In the genomic region with DNA sequence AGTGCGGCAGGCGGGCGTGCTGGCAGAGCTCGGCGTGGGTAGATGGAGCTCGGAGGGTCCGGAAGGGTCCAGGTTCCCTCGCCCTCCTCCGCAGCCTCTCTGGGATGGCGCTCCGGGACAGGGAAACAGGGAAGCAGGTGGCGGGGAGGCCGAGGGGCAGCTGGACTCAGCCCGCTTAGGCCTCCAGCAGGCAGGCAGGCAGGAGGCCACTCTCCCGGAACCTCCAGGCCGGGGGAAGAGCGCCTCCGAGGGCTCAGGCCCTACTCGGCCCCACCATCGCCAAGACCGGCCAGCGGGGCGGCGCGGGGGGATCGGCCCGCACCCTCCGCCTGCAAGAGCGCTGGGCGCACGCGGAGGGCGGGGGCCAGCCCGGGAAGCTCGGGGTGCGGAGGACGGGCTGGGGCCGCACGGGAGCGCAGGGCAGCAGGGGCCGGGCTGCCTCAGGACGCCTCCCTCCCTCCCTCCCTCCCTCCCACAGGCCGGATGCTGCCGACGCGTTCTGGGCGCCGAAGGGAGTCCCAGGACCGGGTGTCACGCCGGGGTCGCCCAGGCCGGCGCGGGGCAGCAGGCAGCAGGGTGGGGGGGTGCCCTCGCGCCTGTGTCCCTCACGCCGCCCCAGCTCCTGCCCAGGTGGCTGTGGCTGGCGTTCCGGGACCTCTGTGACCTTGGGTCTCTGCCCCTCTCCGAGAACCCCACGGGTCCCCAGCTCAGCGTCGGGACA, we compare ENCODE assay signal across 8 cellular contexts. TPM values are rescaled to one million over a fixed set of nuclear protein-coding genes. Genes with fewer than 3 reads are reported as not detected.
DNase-seq lines count a peak whose midpoint lies in the region; ATAC-seq and TF ChIP-seq lines count a peak whose summit lies in the region.

No MANE protein-coding gene starts in this region.

- H3K4me1 Mint-ChIP-seq in endodermal cell = peaks cover 13% of the 10 kb centered on the region

- H3K9ac ChIP-seq in endodermal cell (ENCODE audit: extremely low read depth, low read length, poor library complexity, severe bottlenecking) (peak overlapping the region; percentile 18), mucosa of stomach (ENCODE audit: low read length) (peak overlapping the region; percentile 56)

- H3K27ac Mint-ChIP-seq in endodermal cell = peak overlapping the region; percentile 68

- no peaks in the 10 kb centered on the region for H3K9me3 Mint-ChIP-seq in endodermal cell

- peaks cover 6% of the 10 kb centered on the region for H3K36me3 Mint-ChIP-seq in endodermal cell (ENCODE audit: low read depth)

- no peaks in the 10 kb centered on the region for H3K9me3 ChIP-seq in endodermal cell (ENCODE audit: control insufficient read depth, low read length)
- no peaks in the 10 kb centered on the region for H3K9me3 ChIP-seq in mucosa of stomach (ENCODE audit: control insufficient read depth, low read length)
- H3K9me3 ChIP-seq in aorta (ENCODE audit: control insufficient read depth, low read length) = no peaks in the 10 kb centered on the region

- H3K4me3 ChIP-seq in AG09309 (ENCODE audit: control insufficient read depth, low read depth, low read length) = peak overlapping the region; percentile 71
- H3K4me3 ChIP-seq in endodermal cell (ENCODE audit: low read length) = peak overlapping the region; percentile 78
- peak overlapping the region; percentile 10 for H3K4me3 ChIP-seq in mucosa of stomach (ENCODE audit: low read length)
- H3K4me3 ChIP-seq in aorta (ENCODE audit: low read length in 2 of 2) = peak overlapping the region; percentile 98

- intact Hi-C loops in aorta (cut with DNase I) = loop anchor here in 1 of 2 donors (5.0 to 10.0 kb wide), 2 partner anchors 49 to 102 kb away; partner anchors contain the start of genes MRNIP and TBC1D9B

- H3K27me3 ChIP-seq in endodermal cell (ENCODE audit: control insufficient read depth, insufficient read depth, low read length, poor library complexity, severe bottlenecking) = no peaks in the 10 kb centered on the region
- H3K27me3 ChIP-seq in mucosa of stomach (ENCODE audit: control insufficient read depth, insufficient read depth, low read length) = no peaks in the 10 kb centered on the region
- H3K27me3 ChIP-seq in aorta (ENCODE audit: control insufficient read depth in 1 of 2, insufficient read depth in 2 of 2, low read length in 1 of 2) = no peaks in the 10 kb centered on the region

- H3K4me1 ChIP-seq in endodermal cell (ENCODE audit: control insufficient read depth, insufficient read depth, low read length) (peaks cover 2% of the 10 kb centered on the region), mucosa of stomach (ENCODE audit: control insufficient read depth, insufficient read depth, low read length) (peaks cover 44% of the 10 kb centered on the region), aorta (ENCODE audit: control insufficient read depth in 1 of 2, insufficient read depth in 2 of 2, low read length in 2 of 2) (peaks cover 0 to 2% of the 10 kb centered on the region in 2 donors)

- TF ChIP-seq CTCF in AG09309 (IDR thresholded peaks at IDR 0.05; ENCODE audit: control insufficient read depth, insufficient read depth, low read depth, low read length, missing control alignments) (no peak), endodermal cell (conservative IDR thresholded peaks at IDR 0.05) (no peak)

- WGBS in endodermal cell (ENCODE audit: insufficient coverage in 1 of 2, insufficient read length in 1 of 2), 2 experiments = 2 to 9% methylated on average over 14 to 65 of the region's 65 CpGs
- WGBS in aorta, 2 donors = 3 to 6% methylated on average over 45 to 65 of the region's 65 CpGs

- H3K36me3 ChIP-seq in endodermal cell (ENCODE audit: control insufficient read depth, insufficient read depth, low read length) (peaks cover 13% of the 10 kb centered on the region), mucosa of stomach (ENCODE audit: control insufficient read depth, insufficient read depth, low read length) (peaks cover 3% of the 10 kb centered on the region), aorta (ENCODE audit: control insufficient read depth in 1 of 2, insufficient read depth in 2 of 2, low read length in 1 of 2) (peaks cover 0 to 3% of the 10 kb centered on the region in 2 donors)

- H3K27me3 Mint-ChIP-seq in endodermal cell (ENCODE audit: insufficient read depth) = no peaks in the 10 kb centered on the region

- ATAC-seq in GM18511 (IDR thresholded peaks at IDR 0.05; ENCODE audit: unreplicated experiment) (peak; percentile 30), HG03097 (IDR thresholded peaks at IDR 0.05; ENCODE audit: low FRiP score, unreplicated experiment) (peak; percentile 26), SK-N-SH treated with all-trans-retinoic acid at 6 μM for 48 hours (peak; percentile 45), aorta (ENCODE audit: low FRiP score) (peak; percentile 45)

- DNase-seq in AG09309 (ENCODE audit: low read depth) (no peak), endodermal cell (peak; percentile 77), aorta (peak in 1 of 2 donors; percentile 73), NCI-H2196 (lab: John Stamatoyannopoulos, UW; ENCODE audit: unreplicated experiment) (no peak)

- H3K27ac ChIP-seq in endodermal cell (ENCODE audit: low read depth, low read length) (no peak overlapping the region), aorta (ENCODE audit: low read depth in 1 of 2, low read length in 2 of 2) (peak overlapping the region in 1 of 2 donors; percentile 58)

- peak overlapping the region; percentile 73 for H3K4me3 Mint-ChIP-seq in endodermal cell

TF ChIP-seq in SK-N-SH treated with all-trans-retinoic acid at 6 μM for 48 hours, 23 proteins besides CTCF, POLR2A, EP300 and RAD21:
- TF ChIP-seq TOX (CRISPR knock-in tag; IDR thresholded peaks at IDR 0.05; ENCODE audit: borderline replicate concordance) (no peak), BACH2 (CRISPR knock-in tag; IDR thresholded peaks at IDR 0.05; ENCODE audit: borderline replicate concordance) (no peak), ISL1 (CRISPR knock-in tag; IDR thresholded peaks at IDR 0.05) (no peak), PPARA (CRISPR knock-in tag; IDR thresholded peaks at IDR 0.05; ENCODE audit: borderline replicate concordance) (no peak), ARNTL (CRISPR knock-in tag; IDR thresholded peaks at IDR 0.05; ENCODE audit: borderline replicate concordance, low read depth) (no peak), ESRRG (CRISPR knock-in tag; IDR thresholded peaks at IDR 0.05) (no peak)
- TF ChIP-seq, protein P1, sequence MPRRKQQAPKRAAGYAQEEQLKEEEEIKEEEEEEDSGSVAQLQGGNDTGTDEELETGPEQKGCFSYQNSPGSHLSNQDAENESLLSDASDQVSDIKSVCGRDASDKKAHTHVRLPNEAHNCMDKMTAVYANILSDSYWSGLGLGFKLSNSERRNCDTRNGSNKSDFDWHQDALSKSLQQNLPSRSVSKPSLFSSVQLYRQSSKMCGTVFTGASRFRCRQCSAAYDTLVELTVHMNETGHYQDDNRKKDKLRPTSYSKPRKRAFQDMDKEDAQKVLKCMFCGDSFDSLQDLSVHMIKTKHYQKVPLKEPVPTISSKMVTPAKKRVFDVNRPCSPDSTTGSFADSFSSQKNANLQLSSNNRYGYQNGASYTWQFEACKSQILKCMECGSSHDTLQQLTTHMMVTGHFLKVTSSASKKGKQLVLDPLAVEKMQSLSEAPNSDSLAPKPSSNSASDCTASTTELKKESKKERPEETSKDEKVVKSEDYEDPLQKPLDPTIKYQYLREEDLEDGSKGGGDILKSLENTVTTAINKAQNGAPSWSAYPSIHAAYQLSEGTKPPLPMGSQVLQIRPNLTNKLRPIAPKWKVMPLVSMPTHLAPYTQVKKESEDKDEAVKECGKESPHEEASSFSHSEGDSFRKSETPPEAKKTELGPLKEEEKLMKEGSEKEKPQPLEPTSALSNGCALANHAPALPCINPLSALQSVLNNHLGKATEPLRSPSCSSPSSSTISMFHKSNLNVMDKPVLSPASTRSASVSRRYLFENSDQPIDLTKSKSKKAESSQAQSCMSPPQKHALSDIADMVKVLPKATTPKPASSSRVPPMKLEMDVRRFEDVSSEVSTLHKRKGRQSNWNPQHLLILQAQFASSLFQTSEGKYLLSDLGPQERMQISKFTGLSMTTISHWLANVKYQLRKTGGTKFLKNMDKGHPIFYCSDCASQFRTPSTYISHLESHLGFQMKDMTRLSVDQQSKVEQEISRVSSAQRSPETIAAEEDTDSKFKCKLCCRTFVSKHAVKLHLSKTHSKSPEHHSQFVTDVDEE (CRISPR knock-in tag; IDR thresholded peaks at IDR 0.05) = no peak

RNA-seq across cellular contexts. Expression of gene MGAT4B, which starts 1.0 kb away (rescaled TPM):
- 100 to 1,000 TPM; 165 to 177 TPM for total RNA-seq in endodermal cell
- 75.1 TPM for polyA plus RNA-seq in endodermal cell (2013, experiment 1 of 2)
- polyA plus RNA-seq in endodermal cell (2013, experiment 2 of 2) = 66.4 TPM
- total RNA-seq in aorta = 10 to 100 TPM; 56.0 to 78.8 TPM
- 10 to 100 TPM; 74.6 to 77.3 TPM for polyA plus RNA-seq in aorta

RNA-seq across cellular contexts. Expression of gene LTC4S, which starts 11.9 kb away (rescaled TPM):
- total RNA-seq in endodermal cell (1 to 10 TPM; 5.7 to 6.3 TPM), aorta (10 to 100 TPM; 16.1 to 34.7 TPM)
- 1.4 TPM for polyA plus RNA-seq in endodermal cell (2013, experiment 1 of 2)
- polyA plus RNA-seq in endodermal cell (2013, experiment 2 of 2) = 1.6 TPM
- polyA plus RNA-seq in aorta = 1 to 10 TPM; 6.6 to 9.3 TPM

RNA-seq across cellular contexts. Expression of gene SQSTM1, which starts 15.0 kb away (rescaled TPM):
- total RNA-seq in endodermal cell (100 to 1,000 TPM; 134 to 172 TPM), aorta (100 to 1,000 TPM; 333 to 404 TPM)
- 48.3 TPM for polyA plus RNA-seq in endodermal cell (2013, experiment 1 of 2)
- polyA plus RNA-seq in endodermal cell (2013, experiment 2 of 2) = 43.6 TPM
- 100 to 1,000 TPM; 152 to 358 TPM for polyA plus RNA-seq in aorta

RNA-seq across cellular contexts. Expression of gene MRNIP, which starts 52.9 kb away (rescaled TPM):
- total RNA-seq in endodermal cell (10 to 100 TPM; 45.8 to 55.3 TPM), aorta (10 to 100 TPM; 22.9 to 46.6 TPM)
- 34.7 TPM for polyA plus RNA-seq in endodermal cell (2013, experiment 1 of 2)
- polyA plus RNA-seq in endodermal cell (2013, experiment 2 of 2) = 32.0 TPM
- 100 to 1,000 TPM in 1 of 2 donors, 10 to 100 TPM in 1; 24.2 to 103 TPM for polyA plus RNA-seq in aorta

Comparison
In these comparisons a context has a peak if more than half of its experiments do, and no peak if none do; other contexts are left out.
1. H3K4me3 ChIP-seq: peak in every context shown above with its lines; median percentile 98 in aorta; 78 in endodermal cell; 71 in AG09309; 10 in mucosa of stomach.